25 cellular contexts compared by ENCODE assay signal in genomic region chr7:7698930-7699329, GRCh38.
"Had no signal": no experiment of that assay in that cellular context is flagged by ENCODE, and none has a peak within 500 bp of the region (broad histone marks: within the 10 kb centered on the region; RNA-seq: fewer than 3 reads in every experiment).

No MANE protein-coding gene starts in this region.

- FAIRE-seq: endothelial cell of umbilical vein, frontal cortex had no signal

- H3K27ac Mint-ChIP-seq: activated CD4-positive, alpha-beta T cell treated with anti-CD3 and anti-CD28 coated beads, Interleukin-2, amount 10 ng/mL, durations not matched to agents 7 days and 5 days; activated CD8-positive, alpha-beta memory T cell treated with anti-CD3 and anti-CD28 coated beads, Interleukin-2, amount 10 ng/mL, durations not matched to agents 7 days and 5 days; activated CD8-positive, alpha-beta T cell treated with anti-CD3 and anti-CD28 coated beads for 36 hours; activated naive CD4-positive, alpha-beta T cell treated with anti-CD3 and anti-CD28 coated beads, Interleukin-2, amount 10 ng/mL, durations not matched to agents 7 days and 5 days; T-helper 2 cell treated with Interferon-gamma antibody and Interleukin-4, amounts not matched to agents 5 μg/mL and 100 μg/mL, for 36 hours had no signal

- H3K27ac ChIP-seq: body of pancreas, esophagus muscularis mucosa, lower lobe of right lung, spleen, VCaP had no signal

- DNase-seq: activated CD4-positive, alpha-beta T cell treated with anti-CD3 and anti-CD28 coated beads, Interleukin-2, amount 10 ng/mL, durations not matched to agents 7 days and 5 days; activated CD4-positive, CD25-positive, alpha-beta regulatory T cell treated with anti-CD3 and anti-CD28 coated beads, Interleukin-2, amount 50 U/mL, for 72 hours; activated CD8-positive, alpha-beta memory T cell treated with anti-CD3 and anti-CD28 coated beads, Interleukin-2, amount 10 ng/mL, durations not matched to agents 7 days and 5 days; activated CD8-positive, alpha-beta T cell treated with anti-CD3 and anti-CD28 coated beads for 36 hours; activated effector memory CD4-positive, alpha-beta T cell treated with anti-CD3 and anti-CD28 coated beads, Interleukin-2, amount 50 U/mL, for 16 hours; activated naive CD4-positive, alpha-beta T cell treated with anti-CD3 and anti-CD28 coated beads, Interleukin-2, amount 10 ng/mL, durations not matched to agents 7 days and 5 days; activated T-cell treated with anti-CD3 and anti-CD28 coated beads for 4 hours; body of pancreas; caudate nucleus; effector memory CD4-positive, alpha-beta T cell; islet precursor cell; left cardiac atrium; lower lobe of right lung; naive thymus-derived CD4-positive, alpha-beta T cell; occipital lobe; posterior cingulate gyrus; spleen; stimulated activated CD4-positive, alpha-beta T cell treated with anti-CD3 and anti-CD28 coated beads, Interleukin-4, amount 100 ng/mL, for 1 hour; stimulated activated naive CD4-positive, alpha-beta T cell had no signal

- ATAC-seq: activated CD8-positive, alpha-beta memory T cell treated with anti-CD3 and anti-CD28 coated beads, Interleukin-2, amount 10 ng/mL, durations not matched to agents 7 days and 5 days; activated CD8-positive, alpha-beta T cell treated with anti-CD3 and anti-CD28 coated beads for 36 hours; body of pancreas; lower lobe of right lung; naive thymus-derived CD4-positive, alpha-beta T cell had no signal

- H3K36me3 ChIP-seq: esophagus muscularis mucosa, lower lobe of right lung, spleen had no signal

- H3K9me3 ChIP-seq: body of pancreas, esophagus muscularis mucosa, lower lobe of right lung had no signal

- H3K9me3 Mint-ChIP-seq: activated CD4-positive, alpha-beta T cell treated with anti-CD3 and anti-CD28 coated beads, Interleukin-2, amount 10 ng/mL, durations not matched to agents 7 days and 5 days; activated naive CD4-positive, alpha-beta T cell treated with anti-CD3 and anti-CD28 coated beads, Interleukin-2, amount 10 ng/mL, durations not matched to agents 7 days and 5 days; neural crest cell; T-helper 2 cell treated with Interferon-gamma antibody and Interleukin-4, amounts not matched to agents 5 μg/mL and 100 μg/mL, for 36 hours had no signal

- H3K4me3 ChIP-seq: body of pancreas, esophagus muscularis mucosa, lower lobe of right lung, spleen had no signal

- H3K27me3 ChIP-seq: body of pancreas, esophagus muscularis mucosa, spleen had no signal

- H3K27me3 Mint-ChIP-seq: activated CD4-positive, alpha-beta T cell treated with anti-CD3 and anti-CD28 coated beads, Interleukin-2, amount 10 ng/mL, durations not matched to agents 7 days and 5 days; activated CD8-positive, alpha-beta memory T cell treated with anti-CD3 and anti-CD28 coated beads, Interleukin-2, amount 10 ng/mL, durations not matched to agents 7 days and 5 days; activated CD8-positive, alpha-beta T cell treated with anti-CD3 and anti-CD28 coated beads for 36 hours; activated naive CD4-positive, alpha-beta T cell treated with anti-CD3 and anti-CD28 coated beads, Interleukin-2, amount 10 ng/mL, durations not matched to agents 7 days and 5 days; naive thymus-derived CD4-positive, alpha-beta T cell had no signal

- H3K4me3 Mint-ChIP-seq: activated CD4-positive, alpha-beta T cell treated with anti-CD3 and anti-CD28 coated beads, Interleukin-2, amount 10 ng/mL, durations not matched to agents 7 days and 5 days; activated CD8-positive, alpha-beta memory T cell treated with anti-CD3 and anti-CD28 coated beads, Interleukin-2, amount 10 ng/mL, durations not matched to agents 7 days and 5 days; activated CD8-positive, alpha-beta T cell treated with anti-CD3 and anti-CD28 coated beads for 36 hours; activated naive CD4-positive, alpha-beta T cell treated with anti-CD3 and anti-CD28 coated beads, Interleukin-2, amount 10 ng/mL, durations not matched to agents 7 days and 5 days; naive thymus-derived CD4-positive, alpha-beta T cell; neural crest cell; T-helper 2 cell treated with Interferon-gamma antibody and Interleukin-4, amounts not matched to agents 5 μg/mL and 100 μg/mL, for 36 hours had no signal
